11 cellular contexts compared by ENCODE assay signal in genomic region chr4:70925899-70926635, GRCh38. TPM values are rescaled to one million over a fixed set of nuclear protein-coding genes. Genes with fewer than 3 reads are reported as not detected.
DNase-seq lines count a peak whose midpoint lies in the region; ATAC-seq, FAIRE-seq and TF ChIP-seq lines count a peak whose summit lies in the region.
"Had no signal": no experiment of that assay in that cellular context is flagged by ENCODE, and none has a peak within 500 bp of the region (broad histone marks: within the 10 kb centered on the region; RNA-seq: fewer than 3 reads in every experiment).

No MANE protein-coding gene starts in this region.

- no peaks in the 10 kb centered on the region for H3K9me3 ChIP-seq in cardiac muscle cell (ENCODE audit: low read depth)
- no peaks in the 10 kb centered on the region for H3K9me3 ChIP-seq in left ventricle myocardium inferior (replicated peaks)
- no peaks in the 10 kb centered on the region for H3K9me3 ChIP-seq in spleen
- no peaks in the 10 kb centered on the region for H3K9me3 ChIP-seq in BE2C

- H3K36me3 ChIP-seq in cardiac muscle cell, result no peaks in the 10 kb centered on the region
- peaks cover 4% of the 10 kb centered on the region for H3K36me3 ChIP-seq in left ventricle myocardium inferior
- no peaks in the 10 kb centered on the region for H3K36me3 ChIP-seq in spleen
- H3K36me3 ChIP-seq in BE2C, result no peaks in the 10 kb centered on the region

- no peak overlapping the region for H3K4me3 ChIP-seq in cardiac muscle cell
- H3K4me3 ChIP-seq in left ventricle myocardium inferior, result no peak overlapping the region
- H3K4me3 ChIP-seq in spleen, result no peak overlapping the region
- H3K4me3 ChIP-seq in BE2C (ENCODE audit: low read depth, low read length), result no peak overlapping the region

- H3K27me3 ChIP-seq in cardiac muscle cell (no peaks in the 10 kb centered on the region), left ventricle myocardium inferior (ENCODE audit: low read depth) (no peaks in the 10 kb centered on the region), spleen (replicated peaks in 1 of 7) (no peaks in the 10 kb centered on the region), BE2C (no peaks in the 10 kb centered on the region)

- no peak for TF ChIP-seq CTCF in cardiac muscle cell (IDR thresholded peaks at IDR 0.05; ENCODE audit: low read depth, low read length)
- TF ChIP-seq CTCF in left ventricle myocardium inferior (IDR thresholded peaks at IDR 0.05; ENCODE audit: borderline replicate concordance), result no peak
- no peak for TF ChIP-seq CTCF in spleen (IDR thresholded peaks at IDR 0.05 in 8 of 11, conservative IDR thresholded peaks at IDR 0.05 in 3 of 11)
- TF ChIP-seq CTCF in BE2C (IDR thresholded peaks at IDR 0.05; ENCODE audit: low read depth, low read length), result no peak

- ATAC-seq in HG02840 (IDR thresholded peaks at IDR 0.05; ENCODE audit: low FRiP score, unreplicated experiment), result peak; percentile 75
- ATAC-seq: HepG2 had no signal

- FAIRE-seq in RCC 7860 (lab: Jason Lieb, UNC), result peak; percentile 79
- FAIRE-seq: HepG2, keratinocyte had no signal

- WGBS in spleen, 5 donors, result 26 to 38% (median 32%) methylated on average over 6 of the region's 6 CpGs

- DNase-seq in cardiac muscle cell (ENCODE audit: low read depth in 1 of 2, low spot score in 1 of 2), result no peak
- DNase-seq in left ventricle myocardium inferior, result no peak
- peak; percentile 52 for DNase-seq in RCC 7860 (ENCODE audit: low spot score)
- no peak for DNase-seq in HUDEP-2 (lab: John Stamatoyannopoulos, UW; ENCODE audit: unreplicated experiment in 76 of 76)
- DNase-seq in spleen, result no peak
- DNase-seq in pons (ENCODE audit: low spot score), result no peak
- no peak for DNase-seq in BE2C
- DNase-seq: stimulated activated CD4-positive, alpha-beta T cell treated with anti-CD3 and anti-CD28 coated beads, Interleukin-2, amount 100 ng/mL, for 48 hours had no signal

- intact Hi-C loops in left ventricle myocardium inferior (cut with micrococcal nuclease) (no loop called here), spleen (cut with DNase I; ENCODE audit: low total_unique reads) (loop anchor here (10.0 kb wide), 1 partner anchor 59 kb away; no protein-coding TSS in a partner anchor)

- no peak for TF ChIP-seq POLR2A in spleen (IDR thresholded peaks at IDR 0.05)

- peaks cover 5% of the 10 kb centered on the region for H3K4me1 ChIP-seq in cardiac muscle cell (ENCODE audit: low read depth)
- H3K4me1 ChIP-seq in left ventricle myocardium inferior, result peaks cover 23% of the 10 kb centered on the region
- H3K4me1 ChIP-seq in spleen, result peaks cover 7 to 47% (median 38%) of the 10 kb centered on the region in 6 donors
- H3K4me1 ChIP-seq in BE2C, result peaks cover 2% of the 10 kb centered on the region

- peak overlapping the region; percentile 28 for H3K27ac ChIP-seq in cardiac muscle cell
- H3K27ac ChIP-seq in left ventricle myocardium inferior (replicated peaks), result no peak overlapping the region
- peak overlapping the region in 3 of 8 donors; percentile 18 to 58 (median 44) for H3K27ac ChIP-seq in spleen

RNA-seq across cellular contexts. Expression of gene MOB1B, which starts 23.9 kb away (rescaled TPM):
- total RNA-seq in cardiac muscle cell, result 9.1 and 22.8 TPM in 2 replicates
- 11.1 and 19.3 TPM in 2 replicates for polyA plus RNA-seq in cardiac muscle cell
- 18.3 TPM for total RNA-seq in left ventricle myocardium inferior
- 10 to 100 TPM; 20.2 to 29.6 (median 24.4) TPM for total RNA-seq in spleen
- 1 to 10 TPM; 3.5 to 4.7 (median 4.3) TPM for polyA plus RNA-seq in spleen
- polyA plus RNA-seq in BE2C (2012; ENCODE audit: insufficient read depth, insufficient read length, low read depth), result 4.9 TPM
